ENCODE assay signal across 12 cellular contexts in genomic region chr7:87129836-87130235, GRCh38. TPM values are rescaled to one million over a fixed set of nuclear protein-coding genes. Genes with fewer than 3 reads are reported as not detected.
DNase-seq lines count a peak whose midpoint lies in the region; ATAC-seq, FAIRE-seq and TF ChIP-seq lines count a peak whose summit lies in the region.
"Had no signal": no experiment of that assay in that cellular context is flagged by ENCODE, and none has a peak within 500 bp of the region (broad histone marks: within the 10 kb centered on the region; RNA-seq: fewer than 3 reads in every experiment).

No MANE protein-coding gene starts in this region.

- peak overlapping the region; percentile 59 for H3K27ac Mint-ChIP-seq in WTC11
- H3K27ac Mint-ChIP-seq: activated naive CD8-positive, alpha-beta T cell treated with anti-CD3 and anti-CD28 coated beads, Interleukin-2, amount 10 ng/mL, durations not matched to agents 7 days and 5 days; stimulated activated naive CD8-positive, alpha-beta T cell treated with anti-CD3 and anti-CD28 coated beads, Interleukin-15, Interleukin-2, amounts not matched to agents 100 ng/mL and 50 ng/mL, for 24 hours had no signal

- 0 out of 2 replicates have a peak overlapping the region, but pooled peaks have one; percentile 44 for H3K4me3 Mint-ChIP-seq in WTC11
- H3K4me3 Mint-ChIP-seq: activated naive CD8-positive, alpha-beta T cell treated with anti-CD3 and anti-CD28 coated beads, Interleukin-2, amount 10 ng/mL, durations not matched to agents 7 days and 5 days; stimulated activated naive CD8-positive, alpha-beta T cell treated with anti-CD3 and anti-CD28 coated beads, Interleukin-15, Interleukin-2, amounts not matched to agents 100 ng/mL and 50 ng/mL, for 24 hours had no signal

- no peaks in the 10 kb centered on the region for H3K27me3 Mint-ChIP-seq in WTC11 (ENCODE audit: low read depth)

- no peaks in the 10 kb centered on the region for H3K9me3 ChIP-seq in sigmoid colon
- H3K9me3 ChIP-seq in gastroesophageal sphincter, result no peaks in the 10 kb centered on the region

- H3K36me3 Mint-ChIP-seq in WTC11, result no peaks in the 10 kb centered on the region
- H3K36me3 Mint-ChIP-seq: activated naive CD8-positive, alpha-beta T cell treated with anti-CD3 and anti-CD28 coated beads, Interleukin-2, amount 10 ng/mL, durations not matched to agents 7 days and 5 days had no signal

- no peaks in the 10 kb centered on the region for H3K9me3 Mint-ChIP-seq in WTC11
- H3K9me3 Mint-ChIP-seq: activated naive CD8-positive, alpha-beta T cell treated with anti-CD3 and anti-CD28 coated beads, Interleukin-2, amount 10 ng/mL, durations not matched to agents 7 days and 5 days; stimulated activated naive CD8-positive, alpha-beta T cell treated with anti-CD3 and anti-CD28 coated beads, Interleukin-15, Interleukin-2, amounts not matched to agents 100 ng/mL and 50 ng/mL, for 24 hours had no signal

- TF ChIP-seq POLR2A in GM12891 (IDR thresholded peaks at IDR 0.05; ENCODE audit: low read depth, low read length) (no peak), sigmoid colon (IDR thresholded peaks at IDR 0.05) (no peak), gastroesophageal sphincter (IDR thresholded peaks at IDR 0.05) (no peak)

- no peak overlapping the region for H3K4me3 ChIP-seq in sigmoid colon
- H3K4me3 ChIP-seq in gastroesophageal sphincter, result no peak overlapping the region

- TF ChIP-seq EP300 in sigmoid colon (IDR thresholded peaks at IDR 0.05) (no peak), gastroesophageal sphincter (IDR thresholded peaks at IDR 0.05) (no peak)

- H3K4me1 ChIP-seq in sigmoid colon (no peaks in the 10 kb centered on the region), gastroesophageal sphincter (no peaks in the 10 kb centered on the region)

- no peaks in the 10 kb centered on the region for H3K27me3 ChIP-seq in sigmoid colon
- H3K27me3 ChIP-seq in gastroesophageal sphincter, result no peaks in the 10 kb centered on the region

- WGBS in sigmoid colon, 2 donors, result 67 to 70% methylated on average over 3 of the region's 3 CpGs
- 50 to 52% methylated on average over 3 of the region's 3 CpGs for WGBS in gastroesophageal sphincter (ENCODE audit: low coverage in 1 of 2), 2 donors

- CTCF ChIA-PET in WTC11 (lab: Charles Lee), result interaction anchor here (1.2 to 2.0 kb wide), 2 partner anchors 17 to 19 kb away, joined by 3 to 6 read pairs; no protein-coding TSS in a partner anchor

- ATAC-seq in GM19468 (IDR thresholded peaks at IDR 0.05; ENCODE audit: extremely low read depth, unreplicated experiment) (peak; percentile 99), HG03025 (IDR thresholded peaks at IDR 0.05; ENCODE audit: low FRiP score, unreplicated experiment) (peak; percentile 94), WTC11 (peak; percentile 46), gastroesophageal sphincter (no peak)
- ATAC-seq: left colon had no signal

- H3K36me3 ChIP-seq in sigmoid colon, result no peaks in the 10 kb centered on the region
- no peaks in the 10 kb centered on the region for H3K36me3 ChIP-seq in gastroesophageal sphincter

- TF ChIP-seq CTCF in WTC11 (IDR thresholded peaks at IDR 0.05) (no peak), sigmoid colon (IDR thresholded peaks at IDR 0.05) (no peak), gastroesophageal sphincter (IDR thresholded peaks at IDR 0.05) (no peak)

- FAIRE-seq in GM12891 (lab: Jason Lieb, UNC), result peak; percentile 89

- POLR2A ChIA-PET in WTC11 (lab: Charles Lee), result interaction anchor here (1.1 kb wide), 1 partner anchor 22 kb away, joined by 6 read pairs; the partner anchor contains the start of gene DMTF1

- H3K27ac ChIP-seq in sigmoid colon (no peak overlapping the region), gastroesophageal sphincter (no peak overlapping the region)
- H3K27ac ChIP-seq: KMS-11 had no signal

- H3K4me1 Mint-ChIP-seq in WTC11, result peaks cover 31% of the 10 kb centered on the region

- DNase-seq in GM12891 (ENCODE audit: insufficient read length, low spot score) (no peak), WTC11 (ENCODE audit: low spot score) (no peak), NCI-H748 (lab: John Stamatoyannopoulos, UW; ENCODE audit: unreplicated experiment) (no peak), sigmoid colon (no peak)
- DNase-seq in activated effector memory CD4-positive, alpha-beta T cell treated with anti-CD3 and anti-CD28 coated beads, Interleukin-2, amount 50 U/mL, for 16 hours, result no peak
- DNase-seq: activated naive CD8-positive, alpha-beta T cell treated with anti-CD3 and anti-CD28 coated beads, Interleukin-2, amount 10 ng/mL, durations not matched to agents 7 days and 5 days; left colon had no signal

- intact Hi-C loops in sigmoid colon (cut with DNase I), result no loop called here

TF ChIP-seq in GM12891, 5 proteins besides CTCF, POLR2A, EP300 and RAD21:
- peak; percentile 56 for TF ChIP-seq SPI1 (IDR thresholded peaks at IDR 0.05; ENCODE audit: low read depth, low read length)
- TF ChIP-seq POU2F2 (IDR thresholded peaks at IDR 0.05; ENCODE audit: low read depth, low read length), result no peak

TF ChIP-seq in WTC11, 78 proteins besides CTCF, POLR2A, EP300 and RAD21:
- TF ChIP-seq MYBL2 (CRISPR knock-in tag; IDR thresholded peaks at IDR 0.05), result no peak
- no peak for TF ChIP-seq TP53 (CRISPR knock-in tag; IDR thresholded peaks at IDR 0.05)
- TF ChIP-seq ZBTB21 (CRISPR knock-in tag; IDR thresholded peaks at IDR 0.05; ENCODE audit: borderline replicate concordance), result no peak
- TF ChIP-seq ZNF317 (CRISPR knock-in tag; IDR thresholded peaks at IDR 0.05; ENCODE audit: borderline replicate concordance, low read depth), result no peak
- no peak for TF ChIP-seq ZNF425 (CRISPR knock-in tag; conservative IDR thresholded peaks at IDR 0.05)
- TF ChIP-seq GABPB1 (CRISPR knock-in tag; IDR thresholded peaks at IDR 0.05), result no peak
- no peak for TF ChIP-seq NR1H2 (CRISPR knock-in tag; IDR thresholded peaks at IDR 0.05)
- TF ChIP-seq ETV6 (CRISPR knock-in tag; IDR thresholded peaks at IDR 0.05), result no peak
- TF ChIP-seq, protein P1, sequence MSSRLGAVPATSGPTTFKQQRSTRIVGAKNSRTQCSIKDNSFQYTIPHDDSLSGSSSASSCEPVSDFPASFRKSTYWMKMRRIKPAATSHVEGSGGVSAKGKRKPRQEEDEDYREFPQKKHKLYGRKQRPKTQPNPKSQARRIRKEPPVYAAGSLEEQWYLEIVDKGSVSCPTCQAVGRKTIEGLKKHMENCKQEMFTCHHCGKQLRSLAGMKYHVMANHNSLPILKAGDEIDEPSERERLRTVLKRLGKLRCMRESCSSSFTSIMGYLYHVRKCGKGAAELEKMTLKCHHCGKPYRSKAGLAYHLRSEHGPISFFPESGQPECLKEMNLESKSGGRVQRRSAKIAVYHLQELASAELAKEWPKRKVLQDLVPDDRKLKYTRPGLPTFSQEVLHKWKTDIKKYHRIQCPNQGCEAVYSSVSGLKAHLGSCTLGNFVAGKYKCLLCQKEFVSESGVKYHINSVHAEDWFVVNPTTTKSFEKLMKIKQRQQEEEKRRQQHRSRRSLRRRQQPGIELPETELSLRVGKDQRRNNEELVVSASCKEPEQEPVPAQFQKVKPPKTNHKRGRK (CRISPR knock-in tag; IDR thresholded peaks at IDR 0.05; ENCODE audit: borderline replicate concordance), result no peak

RNA-seq across cellular contexts. Expression of gene DMTF1, which starts 22.4 kb away (rescaled TPM):
- 53.0 TPM for polyA plus RNA-seq in GM12891 (2012; ENCODE audit: low read depth, missing spikeins)
- total RNA-seq in WTC11 (2021) (79.3 to 87.9 TPM (median 86.8 TPM) in 3 replicates), sigmoid colon (100 to 1,000 TPM in 1 of 4 donors, 10 to 100 TPM in 3; 69.9 to 134 (median 81.4) TPM), gastroesophageal sphincter (100 to 1,000 TPM in 1 of 4 donors, 10 to 100 TPM in 3; 27.0 to 142 (median 53.2) TPM)
- polyA plus RNA-seq in sigmoid colon, result 10 to 100 TPM; 10.2 to 26.3 (median 13.2) TPM
